Comparison of ENCODE assay signal across 15 cellular contexts in genomic region chr9:17330097-17330496, GRCh38.
"Had no signal": no experiment of that assay in that cellular context is flagged by ENCODE, and none has a peak within 500 bp of the region (broad histone marks: within the 10 kb centered on the region; RNA-seq: fewer than 3 reads in every experiment).

No MANE protein-coding gene starts in this region.

- H3K27me3 ChIP-seq: esophagus squamous epithelium, sigmoid colon, stomach had no signal

- H3K27ac ChIP-seq: esophagus squamous epithelium, left ventricle myocardium inferior, sigmoid colon, stomach had no signal

- H3K9me3 ChIP-seq: esophagus squamous epithelium, left ventricle myocardium inferior, sigmoid colon, stomach had no signal

- DNase-seq: activated CD4-positive, alpha-beta T cell treated with anti-CD3 and anti-CD28 coated beads, Interleukin-2, amount 50 U/mL, for 4 hours; activated effector memory CD4-positive, alpha-beta T cell treated with anti-CD3 and anti-CD28 coated beads, Interleukin-2, amount 50 U/mL, for 16 hours; activated naive CD4-positive, alpha-beta T cell treated with anti-CD3 and anti-CD28 coated beads, Interleukin-2, amount 50 U/mL, for 16 hours; activated T-cell treated with anti-CD3 and anti-CD28 coated beads, Interleukin-2, amount 50 U/mL, for 72 hours; effector CD8-positive, alpha-beta T cell; esophagus squamous epithelium; left ventricle myocardium inferior; nephron progenitor cell; nucleus accumbens; posterior cingulate gyrus; sigmoid colon; stimulated activated CD4-positive, alpha-beta T cell treated with anti-CD3 and anti-CD28 coated beads, Interleukin-4, amount 100 ng/mL, for 24 hours; stomach; trophoblast cell had no signal

- H3K4me3 ChIP-seq: esophagus squamous epithelium, left ventricle myocardium inferior, sigmoid colon, stomach had no signal

- ATAC-seq: activated T-cell treated with anti-CD3 and anti-CD28 coated beads, Interleukin-2, amount 50 U/mL, for 72 hours; stimulated activated effector memory CD8-positive, alpha-beta T cell treated with anti-CD3 and anti-CD28 coated beads, Interleukin-12 subunit alpha, Interleukin-12 subunit beta, amount 100 ng/mL, for 72 hours had no signal

- H3K4me1 ChIP-seq: esophagus squamous epithelium, left ventricle myocardium inferior, sigmoid colon, stomach had no signal
